Comparison of ENCODE assay signal across 22 cellular contexts in the genomic region with DNA sequence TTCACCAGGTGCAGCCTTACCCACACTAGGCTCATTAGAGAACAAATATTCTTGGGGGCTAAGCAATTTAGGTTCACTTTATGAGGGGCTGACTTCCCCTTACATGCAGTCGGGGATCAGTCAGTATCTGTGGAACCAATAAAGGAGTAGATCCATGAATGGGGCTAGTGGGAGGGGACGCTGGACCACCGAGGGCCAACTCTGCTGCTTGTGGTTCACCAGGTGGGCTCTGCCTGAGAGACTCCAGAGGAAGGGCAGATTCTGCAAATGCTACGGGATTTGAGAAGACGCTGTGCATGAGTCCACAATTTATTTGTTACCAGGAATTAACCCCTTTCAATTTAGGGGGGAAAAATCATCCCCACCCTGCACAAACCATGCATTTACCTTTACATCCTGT. TPM values are rescaled to one million over a fixed set of nuclear protein-coding genes. Genes with fewer than 3 reads are reported as not detected.
DNase-seq lines count a peak whose midpoint lies in the region; ATAC-seq lines count a peak whose summit lies in the region.
"Had no signal": no experiment of that assay in that cellular context is flagged by ENCODE, and none has a peak within 500 bp of the region (broad histone marks: within the 10 kb centered on the region; RNA-seq: fewer than 3 reads in every experiment).

No MANE protein-coding gene starts in this region.

- peak overlapping the region; percentile 68 for H3K4me3 Mint-ChIP-seq in activated naive CD4-positive, alpha-beta T cell treated with anti-CD3 and anti-CD28 coated beads, Interleukin-2, amount 50 U/mL, for 24 hours
- no peak overlapping the region for H3K4me3 Mint-ChIP-seq in activated naive CD4-positive, alpha-beta T cell treated with anti-CD3 and anti-CD28 coated beads for 36 hours
- H3K4me3 Mint-ChIP-seq in activated CD4-positive, alpha-beta memory T cell treated with anti-CD3 and anti-CD28 coated beads for 36 hours: peak overlapping the region; percentile 32

- POLR2A ChIA-PET in activated CD4-positive, alpha-beta memory T cell treated with anti-CD3 and anti-CD28 coated beads for 36 hours (lab: Charles Lee): no interaction called here

- no peak for ATAC-seq in HG03439 (IDR thresholded peaks at IDR 0.05; ENCODE audit: unreplicated experiment)
- ATAC-seq: left ventricle myocardium superior, right lobe of liver had no signal

- no peaks in the 10 kb centered on the region for H3K27me3 Mint-ChIP-seq in activated naive CD4-positive, alpha-beta T cell treated with anti-CD3 and anti-CD28 coated beads, Interleukin-2, amount 50 U/mL, for 24 hours
- no peaks in the 10 kb centered on the region for H3K27me3 Mint-ChIP-seq in activated naive CD4-positive, alpha-beta T cell treated with anti-CD3 and anti-CD28 coated beads for 36 hours (ENCODE audit: low read depth)
- H3K27me3 Mint-ChIP-seq in activated CD4-positive, alpha-beta memory T cell treated with anti-CD3 and anti-CD28 coated beads for 36 hours: peaks cover 4% of the 10 kb centered on the region

- H3K27ac Mint-ChIP-seq in activated naive CD4-positive, alpha-beta T cell treated with anti-CD3 and anti-CD28 coated beads, Interleukin-2, amount 50 U/mL, for 24 hours: no peak overlapping the region
- H3K27ac Mint-ChIP-seq in activated naive CD4-positive, alpha-beta T cell treated with anti-CD3 and anti-CD28 coated beads for 36 hours: no peak overlapping the region
- no peak overlapping the region for H3K27ac Mint-ChIP-seq in activated CD4-positive, alpha-beta memory T cell treated with anti-CD3 and anti-CD28 coated beads for 36 hours

- intact Hi-C loops in activated naive CD4-positive, alpha-beta T cell treated with anti-CD3 and anti-CD28 coated beads for 36 hours (cut with micrococcal nuclease): no loop called here
- intact Hi-C loops in activated CD4-positive, alpha-beta memory T cell treated with anti-CD3 and anti-CD28 coated beads for 36 hours (cut with micrococcal nuclease): no loop called here

- no peaks in the 10 kb centered on the region for H3K36me3 Mint-ChIP-seq in activated naive CD4-positive, alpha-beta T cell treated with anti-CD3 and anti-CD28 coated beads, Interleukin-2, amount 50 U/mL, for 24 hours
- H3K36me3 Mint-ChIP-seq in activated naive CD4-positive, alpha-beta T cell treated with anti-CD3 and anti-CD28 coated beads for 36 hours (ENCODE audit: low read depth): peaks cover 5% of the 10 kb centered on the region
- H3K36me3 Mint-ChIP-seq in activated CD4-positive, alpha-beta memory T cell treated with anti-CD3 and anti-CD28 coated beads for 36 hours: peaks cover 6% of the 10 kb centered on the region

- DNase-seq in activated naive CD4-positive, alpha-beta T cell treated with anti-CD3 and anti-CD28 coated beads for 36 hours: no peak
- no peak for DNase-seq in activated CD4-positive, alpha-beta memory T cell treated with anti-CD3 and anti-CD28 coated beads for 36 hours
- DNase-seq in mesenteric fat pad (ENCODE audit: low spot score) (peak; percentile 47), ureter (ENCODE audit: low spot score) (peak; percentile 20), AG08395 (ENCODE audit: low spot score) (no peak), midbrain (lab: John Stamatoyannopoulos, UW) (no peak)
- DNase-seq: ACHN; activated CD4-positive, alpha-beta T cell treated with anti-CD3 and anti-CD28 coated beads for 4 hours; activated CD8-positive, alpha-beta memory T cell treated with anti-CD3 and anti-CD28 coated beads, Interleukin-2, amount 50 U/mL, for 48 hours; activated naive CD4-positive, alpha-beta T cell; effector CD4-positive, alpha-beta T cell; foreskin fibroblast; left ventricle myocardium superior; NCI-H1048; NCI-H226; ovary; right lobe of liver; upper lobe of left lung had no signal

- CTCF ChIA-PET in activated naive CD4-positive, alpha-beta T cell treated with anti-CD3 and anti-CD28 coated beads for 36 hours (lab: Charles Lee): no interaction called here
- CTCF ChIA-PET in activated CD4-positive, alpha-beta memory T cell treated with anti-CD3 and anti-CD28 coated beads for 36 hours (lab: Charles Lee): no interaction called here

- H3K4me1 Mint-ChIP-seq in activated naive CD4-positive, alpha-beta T cell treated with anti-CD3 and anti-CD28 coated beads, Interleukin-2, amount 50 U/mL, for 24 hours: peaks cover 14% of the 10 kb centered on the region
- H3K4me1 Mint-ChIP-seq in activated naive CD4-positive, alpha-beta T cell treated with anti-CD3 and anti-CD28 coated beads for 36 hours (ENCODE audit: low read depth): peaks cover 11% of the 10 kb centered on the region
- H3K4me1 Mint-ChIP-seq in activated CD4-positive, alpha-beta memory T cell treated with anti-CD3 and anti-CD28 coated beads for 36 hours (ENCODE audit: low read depth): peaks cover 12% of the 10 kb centered on the region

- no peaks in the 10 kb centered on the region for H3K9me3 Mint-ChIP-seq in activated naive CD4-positive, alpha-beta T cell treated with anti-CD3 and anti-CD28 coated beads, Interleukin-2, amount 50 U/mL, for 24 hours
- no peaks in the 10 kb centered on the region for H3K9me3 Mint-ChIP-seq in activated naive CD4-positive, alpha-beta T cell treated with anti-CD3 and anti-CD28 coated beads for 36 hours
- no peaks in the 10 kb centered on the region for H3K9me3 Mint-ChIP-seq in activated CD4-positive, alpha-beta memory T cell treated with anti-CD3 and anti-CD28 coated beads for 36 hours

RNA-seq across cellular contexts. Expression of gene HAAO, which starts 15.9 kb away (rescaled TPM):
- total RNA-seq in activated naive CD4-positive, alpha-beta T cell treated with anti-CD3 and anti-CD28 coated beads for 36 hours: under 1 TPM; 0.41 to 0.52 TPM
- under 1 TPM in 1 of 2 experiments, not detected in 1; 0.17 TPM for total RNA-seq in activated CD4-positive, alpha-beta memory T cell treated with anti-CD3 and anti-CD28 coated beads for 36 hours
- total RNA-seq in mesenteric fat pad: 2.8 TPM
- total RNA-seq in ureter: 14.1 TPM
- total RNA-seq: G401, OCI-LY7 had no signal

RNA-seq across cellular contexts. Expression of gene OXER1, which starts 44.4 kb away (rescaled TPM):
- under 1 TPM in 1 of 2 experiments, not detected in 1; 0.14 TPM for total RNA-seq in activated naive CD4-positive, alpha-beta T cell treated with anti-CD3 and anti-CD28 coated beads for 36 hours
- total RNA-seq in activated CD4-positive, alpha-beta memory T cell treated with anti-CD3 and anti-CD28 coated beads for 36 hours: not detected
- 0.84 TPM for total RNA-seq in mesenteric fat pad
- 3.1 TPM for total RNA-seq in ureter
- total RNA-seq: G401, OCI-LY7 had no signal

Comparison
In these comparisons a context has a peak if more than half of its experiments do, and no peak if none do; other contexts are left out.
1. DNase-seq: peak in mesenteric fat pad (single experiment) and ureter (single experiment); none in activated naive CD4-positive, alpha-beta T cell treated with anti-CD3 and anti-CD28 coated beads for 36 hours (single experiment), activated CD4-positive, alpha-beta memory T cell treated with anti-CD3 and anti-CD28 coated beads for 36 hours (single experiment), AG08395 (single experiment) and midbrain (single experiment).